Comparison of ENCODE assay signal across 13 cellular contexts in the genomic region with DNA sequence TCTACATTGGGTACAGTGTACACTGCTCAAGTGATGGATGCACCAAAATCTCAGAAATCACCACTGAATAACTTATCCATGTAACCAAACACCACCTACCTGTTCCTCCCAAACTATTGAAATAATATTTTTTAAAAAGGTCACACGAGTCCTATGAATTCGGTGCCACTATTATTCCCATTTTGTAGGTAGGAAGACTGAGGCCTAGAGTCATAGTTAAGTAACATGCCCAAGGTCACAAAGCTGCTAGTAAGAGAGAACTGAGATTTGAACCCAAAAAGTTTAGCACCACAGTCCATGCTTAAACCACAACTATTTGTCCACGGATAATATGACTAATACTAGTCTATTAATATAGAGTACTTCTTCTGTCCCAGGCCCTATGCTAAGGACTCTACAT. TPM values are rescaled to one million over a fixed set of nuclear protein-coding genes. Genes with fewer than 3 reads are reported as not detected.
DNase-seq lines count a peak whose midpoint lies in the region; TF ChIP-seq lines count a peak whose summit lies in the region.
"Had no signal": no experiment of that assay in that cellular context is flagged by ENCODE, and none has a peak within 500 bp of the region (broad histone marks: within the 10 kb centered on the region; RNA-seq: fewer than 3 reads in every experiment).

No MANE protein-coding gene starts in this region.

- no peak for TF ChIP-seq CTCF in OCI-LY7 (conservative IDR thresholded peaks at IDR 0.05; ENCODE audit: low read length)

- no peaks in the 10 kb centered on the region for H3K9me2 ChIP-seq in OCI-LY7 (ENCODE audit: insufficient read depth, low read length)
- H3K9me2 ChIP-seq: SK-N-SH had no signal

- H3K36me3 ChIP-seq in OCI-LY7 (ENCODE audit: insufficient read depth, low read length) = peaks cover 11% of the 10 kb centered on the region
- H3K36me3 ChIP-seq: neural progenitor cell had no signal

- H3K27ac Mint-ChIP-seq in activated naive CD4-positive, alpha-beta T cell treated with anti-CD3 and anti-CD28 coated beads, Interleukin-2, amount 50 U/mL, for 24 hours = peak overlapping the region; percentile 55
- H3K27ac Mint-ChIP-seq in dendritic cell treated with granulocyte-macrophage colony-stimulating factor and Interleukin-4, amounts not matched to agents 40 ng/mL and 50 ng/mL, for 4 days = peak overlapping the region; percentile 92
- H3K27ac Mint-ChIP-seq: neural progenitor cell had no signal

- peak overlapping the region; percentile 89 for H3K27ac ChIP-seq in OCI-LY7 (ENCODE audit: low read depth, low read length, poor library complexity, severe bottlenecking)
- H3K27ac ChIP-seq: neural progenitor cell had no signal

- peaks cover 70% of the 10 kb centered on the region for H3K4me1 Mint-ChIP-seq in activated naive CD4-positive, alpha-beta T cell treated with anti-CD3 and anti-CD28 coated beads, Interleukin-2, amount 50 U/mL, for 24 hours
- peaks cover 42% of the 10 kb centered on the region for H3K4me1 Mint-ChIP-seq in dendritic cell treated with granulocyte-macrophage colony-stimulating factor and Interleukin-4, amounts not matched to agents 40 ng/mL and 50 ng/mL, for 4 days (ENCODE audit: low read depth)
- H3K4me1 Mint-ChIP-seq: neural progenitor cell had no signal

- H3K27me3 Mint-ChIP-seq in activated naive CD4-positive, alpha-beta T cell treated with anti-CD3 and anti-CD28 coated beads, Interleukin-2, amount 50 U/mL, for 24 hours = no peaks in the 10 kb centered on the region
- no peaks in the 10 kb centered on the region for H3K27me3 Mint-ChIP-seq in dendritic cell treated with granulocyte-macrophage colony-stimulating factor and Interleukin-4, amounts not matched to agents 40 ng/mL and 50 ng/mL, for 4 days

- BruUV-seq in OCI-LY7 (replicated peaks; lab: Mats Ljungman, UMichigan) = no TSS peak

- peaks cover 2% of the 10 kb centered on the region for H3K36me3 Mint-ChIP-seq in activated naive CD4-positive, alpha-beta T cell treated with anti-CD3 and anti-CD28 coated beads, Interleukin-2, amount 50 U/mL, for 24 hours
- H3K36me3 Mint-ChIP-seq in dendritic cell treated with granulocyte-macrophage colony-stimulating factor and Interleukin-4, amounts not matched to agents 40 ng/mL and 50 ng/mL, for 4 days (ENCODE audit: low read depth) = no peaks in the 10 kb centered on the region
- H3K36me3 Mint-ChIP-seq: neural progenitor cell had no signal

- peak overlapping the region; percentile 80 for H3K4me3 ChIP-seq in OCI-LY7 (ENCODE audit: low read depth, low read length, poor library complexity, severe bottlenecking)
- H3K4me3 ChIP-seq: neural progenitor cell had no signal

- H3K79me2 ChIP-seq in OCI-LY7 (ENCODE audit: insufficient read depth, low read depth, low read length) = peaks cover 76% of the 10 kb centered on the region

- H3K9me3 Mint-ChIP-seq in activated naive CD4-positive, alpha-beta T cell treated with anti-CD3 and anti-CD28 coated beads, Interleukin-2, amount 50 U/mL, for 24 hours = no peaks in the 10 kb centered on the region
- no peaks in the 10 kb centered on the region for H3K9me3 Mint-ChIP-seq in dendritic cell treated with granulocyte-macrophage colony-stimulating factor and Interleukin-4, amounts not matched to agents 40 ng/mL and 50 ng/mL, for 4 days
- H3K9me3 Mint-ChIP-seq: neural progenitor cell had no signal

- peaks cover 54% of the 10 kb centered on the region for H3K4me1 ChIP-seq in OCI-LY7 (ENCODE audit: insufficient read depth, low read length, poor library complexity, severe bottlenecking)
- H3K4me1 ChIP-seq: neural progenitor cell had no signal

- peak overlapping the region; percentile 68 for H3K4me2 ChIP-seq in OCI-LY7 (ENCODE audit: low read length)
- H3K4me2 ChIP-seq: neural progenitor cell, SK-N-SH had no signal

- H3K9me3 ChIP-seq in OCI-LY7 (ENCODE audit: low read length) = no peaks in the 10 kb centered on the region
- H3K9me3 ChIP-seq: SK-N-SH had no signal

- in situ Hi-C loops in KBM-7 (cut with MboI; ENCODE audit: low pct_unique_long_range_greater_than_20kb, low sequenced_read_pairs) = no loop called here

- POLR2A ChIA-PET in OCI-LY7 (lab: Charles Lee) = interaction anchor here (0.8 to 1.2 kb wide), 3 partner anchors 10 to 56 kb away, joined by 3 to 4 read pairs (median 3); no protein-coding TSS in a partner anchor

- no peak for DNase-seq in activated naive CD4-positive, alpha-beta T cell treated with Interleukin-2 at 50 U/mL for 16 hours
- DNase-seq in OCI-LY7 (ENCODE audit: low spot score) (no peak), hippocampal formation (lab: John Stamatoyannopoulos, UW) (no peak), LoVo (ENCODE audit: low spot score) (no peak), NCI-H2196 (lab: John Stamatoyannopoulos, UW; ENCODE audit: unreplicated experiment) (no peak), KBM-7 (no peak)
- DNase-seq: effector CD8-positive, alpha-beta T cell; mesenchymal stem cell; NCI-H1092; SK-N-SH had no signal

- no peaks in the 10 kb centered on the region for H4K20me1 ChIP-seq in OCI-LY7 (ENCODE audit: insufficient read depth, low read length)

- CTCF ChIA-PET in OCI-LY7 (lab: Charles Lee; ENCODE audit: unreplicated experiment) = interaction anchor here (1.5 kb wide), 1 partner anchor 10 kb away, joined by 3 read pairs; no protein-coding TSS in a partner anchor

- intact Hi-C loops in OCI-LY7 (cut with micrococcal nuclease; ENCODE audit: unreplicated experiment) = no loop called here
- intact Hi-C loops in dendritic cell treated with granulocyte-macrophage colony-stimulating factor and Interleukin-4, amounts not matched to agents 40 ng/mL and 50 ng/mL, for 4 days (cut with micrococcal nuclease) = loop anchor here (2.0 to 10.0 kb wide), 2 partner anchors 51 to 63 kb away; no protein-coding TSS in a partner anchor

- H2AFZ ChIP-seq in OCI-LY7 (ENCODE audit: low read length) = no peak overlapping the region
- H2AFZ ChIP-seq: neural progenitor cell had no signal

- peak overlapping the region; percentile 94 for H3K4me3 Mint-ChIP-seq in activated naive CD4-positive, alpha-beta T cell treated with anti-CD3 and anti-CD28 coated beads, Interleukin-2, amount 50 U/mL, for 24 hours
- no peak overlapping the region for H3K4me3 Mint-ChIP-seq in dendritic cell treated with granulocyte-macrophage colony-stimulating factor and Interleukin-4, amounts not matched to agents 40 ng/mL and 50 ng/mL, for 4 days
- H3K4me3 Mint-ChIP-seq: neural progenitor cell had no signal

RNA-seq across cellular contexts. Expression of a gene that starts 2.7 kb away (rescaled TPM):
- total RNA-seq in OCI-LY7 (2014; rRNA removed; shearing (Covaris generic)) = 50.8 and 52.3 TPM in 2 replicates
- total RNA-seq in OCI-LY7 (2022) = 64.5 and 79.5 TPM in 2 replicates
